Comparison of ENCODE assay signal across 8 cellular contexts in genomic region chr1:29259802-29260441, GRCh38. TPM values are rescaled to one million over a fixed set of nuclear protein-coding genes. Genes with fewer than 3 reads are reported as not detected.
DNase-seq lines count a peak whose midpoint lies in the region; ATAC-seq, FAIRE-seq and TF ChIP-seq lines count a peak whose summit lies in the region.

No MANE protein-coding gene starts in this region.

- peaks cover 8 to 23% (median 16%) of the 10 kb centered on the region in 4 experiments for H3K4me1 ChIP-seq in H1 (replicated peaks in 1 of 4; ENCODE audit: control insufficient read depth in 3 of 4, insufficient read depth in 4 of 4, low read length in 3 of 4)
- H3K4me1 ChIP-seq in thoracic aorta (ENCODE audit: control insufficient read depth in 1 of 2, low read depth in 2 of 2): peaks cover 9 to 19% of the 10 kb centered on the region in 2 donors

- no peaks in the 10 kb centered on the region for H3K79me1 ChIP-seq in H1 (ENCODE audit: low read depth, low read length)

- WGBS in H1 (ENCODE audit: extremely low coverage in 1 of 2, insufficient coverage in 1 of 2, insufficient read length in 1 of 2, insufficient replicate concordance in 2 of 2, low coverage in 1 of 2, low lambda C conversion rate in 2 of 2, missing lambda C conversion rate in 1 of 2), 2 experiments: 2% methylated on average over 20 of the region's 56 CpGs; no CpG with 5 or more reads in 1 of the 2 experiments

- H3K9me3 ChIP-seq in H1 (ENCODE audit: insufficient read depth in 2 of 2, low read depth in 1 of 2, low read length in 1 of 2) (no peaks in the 10 kb centered on the region; a peak in 1 of 4 replicates), thoracic aorta (no peaks in the 10 kb centered on the region)

- no peak overlapping the region for H2BK20ac ChIP-seq in H1 (ENCODE audit: low read length)

- peaks cover 14% of the 10 kb centered on the region; the same call in 1 of the 2 replicates for H3K23me2 ChIP-seq in H1 (ENCODE audit: low read depth, low read length)

- no peaks in the 10 kb centered on the region for H3K79me2 ChIP-seq in H1 (ENCODE audit: control insufficient read depth in 1 of 2, insufficient read depth in 2 of 2, low read length in 2 of 2)

- no peak overlapping the region for H3K23ac ChIP-seq in H1 (ENCODE audit: insufficient read length)

- no peak overlapping the region for H2BK15ac ChIP-seq in H1 (ENCODE audit: low read length)

- H3K36me3 ChIP-seq in H1 (ENCODE audit: control insufficient read depth in 2 of 4, insufficient read depth in 4 of 4, low read length in 3 of 4) (no peaks in the 10 kb centered on the region; a peak in 1 of 8 replicates), thoracic aorta (peaks cover 3% of the 10 kb centered on the region)

- H3K27me3 ChIP-seq in H1 (replicated peaks in 1 of 4; ENCODE audit: control insufficient read depth in 3 of 4, extremely low read depth in 1 of 4, insufficient read depth in 3 of 4, low read length in 3 of 4) (peaks cover 7 to 33% (median 27%) of the 10 kb centered on the region in 4 experiments), thoracic aorta (replicated peaks; ENCODE audit: insufficient read depth) (no peaks in the 10 kb centered on the region)

- no peaks in the 10 kb centered on the region for H3K36me3 Mint-ChIP-seq in activated B cell treated with CpG ODN at 0.5 μM for 24 hours (ENCODE audit: low read depth)

- TF ChIP-seq EP300 in H1 (IDR thresholded peaks at IDR 0.05; ENCODE audit: borderline replicate concordance in 1 of 2, low read depth in 2 of 2, low read length in 2 of 2): no peak

- H4K20me1 ChIP-seq in H1 (replicated peaks in 1 of 2; ENCODE audit: control insufficient read depth in 1 of 2, insufficient read depth in 2 of 2, low read length in 2 of 2): peaks cover 0 to 8% of the 10 kb centered on the region in 2 experiments

- peaks cover 5% of the 10 kb centered on the region for H3K4me1 Mint-ChIP-seq in activated B cell treated with CpG ODN at 0.5 μM for 24 hours

- intact Hi-C loops in activated B cell treated with CpG ODN at 0.5 μM for 24 hours (cut with micrococcal nuclease): no loop called here

- H3K4ac ChIP-seq in H1 (replicated peaks; ENCODE audit: insufficient read length, low read depth, low read length): no peak overlapping the region

- H2BK120ac ChIP-seq in H1 (replicated peaks; ENCODE audit: low read depth, low read length): no peak overlapping the region

- H4K8ac ChIP-seq in H1 (ENCODE audit: extremely low read depth, insufficient read depth, low read length): peak overlapping the region; percentile 22; the same call in 1 of the 2 replicates

- CTCF ChIA-PET in activated B cell treated with CpG ODN at 0.5 μM for 24 hours (lab: Charles Lee): no interaction called here
- CTCF ChIA-PET in H1 (lab: Charles Lee; ENCODE audit: partially characterized antibody): interaction anchor here (0.8 to 4.6 kb wide), 9 partner anchors 9 to 846 kb away, joined by 3 to 19 read pairs (median 4); no protein-coding TSS in a partner anchor
- CTCF ChIA-PET in HEK293T (lab: Yijun Ruan, JAX): no interaction called here

- H2AFZ ChIP-seq in H1 (ENCODE audit: low read length): 0 out of 2 replicates have a peak overlapping the region, but pooled peaks have one; percentile 40

- POLR2A ChIA-PET in activated B cell treated with CpG ODN at 0.5 μM for 24 hours (lab: Charles Lee) (no interaction called here), H1 (lab: Charles Lee; ENCODE audit: partially characterized antibody) (interaction anchor here (0.7 to 2.6 kb wide), 5 partner anchors 10 to 32 kb away, joined by 3 to 11 read pairs (median 6); no protein-coding TSS in a partner anchor), HEK293T (lab: Yijun Ruan, JAX) (interaction anchor here (1.0 kb wide), 1 partner anchor 22 kb away, joined by 3 read pairs; no protein-coding TSS in a partner anchor)

- peak overlapping the region; percentile 52 to 69 (median 58) for H3K4me3 ChIP-seq in H1 (ENCODE audit: extremely low read depth in 1 of 4, insufficient read depth in 2 of 4, low read depth in 3 of 4, low read length in 4 of 4)
- H3K4me3 ChIP-seq in thoracic aorta: peak overlapping the region; percentile 80

- H4K5ac ChIP-seq in H1 (ENCODE audit: insufficient read length, low read depth, low read length): no peak overlapping the region

- H3K56ac ChIP-seq in H1 (replicated peaks; ENCODE audit: insufficient read length, low read depth, low read length): no peak overlapping the region

- TF ChIP-seq CTCF in GM10266 (IDR thresholded peaks at IDR 0.05; ENCODE audit: control insufficient read depth, insufficient read depth, low read depth, missing control alignments) (no peak), activated B cell treated with CpG ODN at 0.5 μM for 24 hours (IDR thresholded peaks at IDR 0.05) (no peak), H1 (IDR thresholded peaks at IDR 0.05; ENCODE audit: control extremely low read depth in 1 of 3, insufficient read depth in 1 of 3, low read depth in 1 of 3, low read length in 3 of 3) (no peak), thoracic aorta (IDR thresholded peaks at IDR 0.05) (no peak)

- peak overlapping the region; percentile 78 for H3K4me3 Mint-ChIP-seq in activated B cell treated with CpG ODN at 0.5 μM for 24 hours

- peak overlapping the region in 1 of 4 experiments; percentile 65; a peak in 1 of 7 replicates for H3K9ac ChIP-seq in H1 (replicated peaks in 1 of 4; ENCODE audit: extremely low read depth in 1 of 4, low read depth in 3 of 4, low read length in 3 of 4)

- no peak overlapping the region for H4K91ac ChIP-seq in H1 (replicated peaks; ENCODE audit: insufficient read length, low read length)

- H2BK5ac ChIP-seq in H1 (ENCODE audit: low read depth, low read length): no peak overlapping the region

- H3K27ac Mint-ChIP-seq in activated B cell treated with CpG ODN at 0.5 μM for 24 hours: no peak overlapping the region

- H2BK12ac ChIP-seq in H1 (ENCODE audit: low read depth, low read length): no peak overlapping the region

- no peaks in the 10 kb centered on the region for H3K9me3 Mint-ChIP-seq in activated B cell treated with CpG ODN at 0.5 μM for 24 hours

- DNase-seq in GM10266 (ENCODE audit: extremely low spot score) (peak; percentile 67), activated B cell treated with CpG ODN at 0.5 μM for 24 hours (peak; percentile 29), H1 (ENCODE audit: low read depth in 1 of 2, low spot score in 2 of 2) (peak in 1 of 2 experiments; percentile 89), midbrain (lab: John Stamatoyannopoulos, UW) (peak; percentile 16), thoracic aorta (ENCODE audit: low spot score) (no peak), D341Med (ENCODE audit: low spot score) (no peak), HEK293T (ENCODE audit: extremely low spot score) (no peak)

- no peak for TF ChIP-seq RAD21 in H1 (IDR thresholded peaks at IDR 0.05 in 1 of 2, conservative IDR thresholded peaks at IDR 0.05 in 1 of 2; ENCODE audit: low read depth in 2 of 2, low read length in 2 of 2)

- peak overlapping the region; percentile 62 to 85 for H3K4me2 ChIP-seq in H1 (ENCODE audit: insufficient read depth in 1 of 2, low read depth in 2 of 2, low read length in 2 of 2)

- H3K27me3 Mint-ChIP-seq in activated B cell treated with CpG ODN at 0.5 μM for 24 hours: peaks cover 45% of the 10 kb centered on the region

- no peak for TF ChIP-seq POLR2A in H1 (IDR thresholded peaks at IDR 0.05; ENCODE audit: control extremely low read depth in 1 of 2, low read depth in 2 of 2, low read length in 2 of 2)

- no peak overlapping the region for H3K14ac ChIP-seq in H1 (ENCODE audit: insufficient read length)

- no peak overlapping the region for H2AK5ac ChIP-seq in H1 (ENCODE audit: low read depth, low read length)

- ATAC-seq in activated B cell treated with CpG ODN at 0.5 μM for 24 hours (ENCODE audit: low read depth): peak; percentile 47
- no peak for ATAC-seq in thoracic aorta (ENCODE audit: insufficient number of reproducible peaks, low FRiP score, low read depth)
- ATAC-seq in HG02763 (IDR thresholded peaks at IDR 0.05; ENCODE audit: unreplicated experiment): no peak

- 0 out of 2 replicates have a peak overlapping the region, but pooled peaks have one; percentile 60 for H3K18ac ChIP-seq in H1 (ENCODE audit: extremely low read depth, low read length)

- H3K27ac ChIP-seq in H1 (ENCODE audit: low read depth, low read length) (no peak overlapping the region), thoracic aorta (no peak overlapping the region)

- FAIRE-seq in H1 (lab: Jason Lieb, UNC): no peak

TF ChIP-seq in H1, 55 proteins besides CTCF, POLR2A, EP300 and RAD21 (continues in another document):
- TF ChIP-seq BACH1 (IDR thresholded peaks at IDR 0.05; ENCODE audit: low read length): peak; percentile 9; the same call in 1 of the 2 replicates

TF ChIP-seq in HEK293T, 16 proteins besides CTCF, POLR2A, EP300 and RAD21 (continues in another document):
- TF ChIP-seq FOXA1 (IDR thresholded peaks at IDR 0.05) (no peak), HDGF (IDR thresholded peaks at IDR 0.05; ENCODE audit: borderline replicate concordance) (no peak), NFRKB (IDR thresholded peaks at IDR 0.05) (no peak), TARDBP (IDR thresholded peaks at IDR 0.05) (no peak), FOXK2 (IDR thresholded peaks at IDR 0.05) (no peak)

RNA-seq across cellular contexts. Expression of gene PTPRU, which starts 23.6 kb away (rescaled TPM):
- 0.24 TPM in 1 of 2 replicates, not detected in the other for total RNA-seq in activated B cell treated with CpG ODN at 0.5 μM for 24 hours
- 41.8 and 55.3 TPM in 2 replicates for total RNA-seq in H1 (2021; fragmentation: NEBNext Ultra II Directional; extraction: Animal tissue kit (Norgen Biotek cat#: 25700))
- 33.8 and 57.0 TPM in 2 replicates for polyA plus RNA-seq in H1 (2011; rRNA removed)
- 41.3 TPM for polyA plus RNA-seq in H1 (2011; cell fraction: cytosol; rRNA removed)
- polyA plus RNA-seq in H1 (2011; cell fraction: nucleus; rRNA removed): 84.9 TPM
- 23.1 to 40.3 TPM (median 37.9 TPM) in 4 replicates for polyA plus RNA-seq in H1 (2012, experiment 1 of 2)
- 38.4 TPM for polyA plus RNA-seq in H1 (2012, experiment 2 of 2)
- polyA plus RNA-seq in H1 (2013, experiment 1 of 2): 29.7 TPM
- polyA plus RNA-seq in H1 (2013, experiment 2 of 2): 33.1 TPM
- polyA minus RNA-seq in H1 (2011; rRNA and poly(A)+ RNA removed): 39.2 and 41.2 TPM in 2 replicates
- polyA minus RNA-seq in H1 (2011; cell fraction: cytosol; rRNA and poly(A)+ RNA removed): 79.9 TPM
- 57.9 TPM for polyA minus RNA-seq in H1 (2011; cell fraction: nucleus; rRNA and poly(A)+ RNA removed)
- 10 to 100 TPM; 28.7 to 47.8 TPM for total RNA-seq in thoracic aorta

RNA-seq across cellular contexts. Expression of gene MECR, which starts 29.2 kb away (rescaled TPM):
- total RNA-seq in activated B cell treated with CpG ODN at 0.5 μM for 24 hours (18.7 and 23.7 TPM in 2 replicates), thoracic aorta (10 to 100 TPM in 1 of 2 donors, 1 to 10 TPM in 1; 9.2 to 32.0 TPM)
- 24.4 and 26.5 TPM in 2 replicates for total RNA-seq in H1 (2021; fragmentation: NEBNext Ultra II Directional; extraction: Animal tissue kit (Norgen Biotek cat#: 25700))
- polyA plus RNA-seq in H1 (2011; rRNA removed): 24.2 and 28.2 TPM in 2 replicates
- 31.6 TPM for polyA plus RNA-seq in H1 (2011; cell fraction: cytosol; rRNA removed)
- 39.5 TPM for polyA plus RNA-seq in H1 (2011; cell fraction: nucleus; rRNA removed)
- 18.0 to 37.4 TPM (median 33.6 TPM) in 4 replicates for polyA plus RNA-seq in H1 (2012, experiment 1 of 2)
- polyA plus RNA-seq in H1 (2012, experiment 2 of 2): 33.1 TPM
- 25.0 TPM for polyA plus RNA-seq in H1 (2013, experiment 1 of 2)
- 25.4 TPM for polyA plus RNA-seq in H1 (2013, experiment 2 of 2)
- polyA minus RNA-seq in H1 (2011; rRNA and poly(A)+ RNA removed): 23.2 and 34.1 TPM in 2 replicates
- polyA minus RNA-seq in H1 (2011; cell fraction: cytosol; rRNA and poly(A)+ RNA removed): 14.5 TPM
- 27.7 TPM for polyA minus RNA-seq in H1 (2011; cell fraction: nucleus; rRNA and poly(A)+ RNA removed)

Comparison
In these comparisons a context has a peak if more than half of its experiments do, and no peak if none do; other contexts are left out.
1. DNase-seq: peak in GM10266 (single experiment), activated B cell treated with CpG ODN at 0.5 μM for 24 hours (single experiment) and midbrain (single experiment); none in thoracic aorta (single experiment), D341Med (single experiment) and HEK293T (single experiment).
2. RNA of gene PTPRU, which starts 23.6 kb away (total RNA-seq): 28.7 to 47.8 TPM in thoracic aorta and 41.8 to 55.3 TPM in H1; 0.24 TPM in activated B cell treated with CpG ODN at 0.5 μM for 24 hours; every median in the first group is over 10 times any median in the second.